Comparison of ENCODE assay signal across 11 cellular contexts in genomic region chr6:129889580-129889979, GRCh38. TPM values are rescaled to one million over a fixed set of nuclear protein-coding genes. Genes with fewer than 3 reads are reported as not detected.
A peak's percentile ranks its signal among the peaks of the same experiment; 100 is the strongest.
DNase-seq lines count a peak whose midpoint lies in the region; ATAC-seq and TF ChIP-seq lines count a peak whose summit lies in the region.
"Had no signal": no experiment of that assay in that cellular context is flagged by ENCODE, and none has a peak within 500 bp of the region (broad histone marks: within the 10 kb centered on the region; RNA-seq: fewer than 3 reads in every experiment).

No MANE protein-coding gene starts in this region.

- BruUV-seq in Calu3 (replicated peaks; lab: Mats Ljungman, UMichigan) = no TSS peak

- H3K18ac ChIP-seq in mesenchymal stem cell (ENCODE audit: low read depth in 1 of 2, low read length in 2 of 2) = no peak overlapping the region

- no peaks in the 10 kb centered on the region for H3K79me1 ChIP-seq in mesenchymal stem cell (replicated peaks; ENCODE audit: low read length, poor library complexity, severe bottlenecking)

- no peaks in the 10 kb centered on the region for H3K4me1 ChIP-seq in mesenchymal stem cell (ENCODE audit: control insufficient read depth, insufficient read depth, low read depth, low read length)
- H3K4me1 ChIP-seq: pancreas had no signal

- no peak overlapping the region for H2AFZ ChIP-seq in mesenchymal stem cell (ENCODE audit: low read depth, low read length)

- no peak overlapping the region for H3K27ac ChIP-seq in mesenchymal stem cell (ENCODE audit: low read length, poor library complexity, severe bottlenecking)
- H3K27ac ChIP-seq: pancreas had no signal

- H3K4me3 Mint-ChIP-seq in Calu3 (ENCODE audit: low read depth, unreplicated experiment) = no peak overlapping the region
- H3K4me3 Mint-ChIP-seq: activated CD4-positive, alpha-beta memory T cell treated with anti-CD3 and anti-CD28 coated beads for 36 hours had no signal

- H3K36me3 Mint-ChIP-seq in Calu3 (ENCODE audit: insufficient read depth, unreplicated experiment) = no peaks in the 10 kb centered on the region
- H3K36me3 Mint-ChIP-seq: activated CD4-positive, alpha-beta memory T cell treated with anti-CD3 and anti-CD28 coated beads for 36 hours had no signal

- no peak overlapping the region for H2AK5ac ChIP-seq in mesenchymal stem cell (ENCODE audit: low read length, severe bottlenecking)

- H3K4ac ChIP-seq in mesenchymal stem cell (ENCODE audit: low read depth in 1 of 2, low read length in 2 of 2) = no peak overlapping the region

- in situ Hi-C loops in astrocyte of the cerebellum (cut with HindIII; ENCODE audit: low sequenced_read_pairs) = no loop called here

- intact Hi-C loops in Calu3 (cut with micrococcal nuclease; ENCODE audit: unreplicated experiment) = no loop called here

- H2BK15ac ChIP-seq in mesenchymal stem cell (ENCODE audit: low read depth, poor library complexity, severe bottlenecking) = no peak overlapping the region

- no peaks in the 10 kb centered on the region for H3K36me3 ChIP-seq in mesenchymal stem cell (ENCODE audit: control insufficient read depth in 1 of 2, insufficient read depth in 2 of 2, low read depth in 1 of 2, low read length in 2 of 2)
- H3K36me3 ChIP-seq: pancreas had no signal

- peaks cover 10% of the 10 kb centered on the region for H3K4me1 Mint-ChIP-seq in Calu3 (ENCODE audit: low read depth, unreplicated experiment)

- no peak for ATAC-seq in HG03108 (IDR thresholded peaks at IDR 0.05; ENCODE audit: unreplicated experiment)
- ATAC-seq in GM19397 (IDR thresholded peaks at IDR 0.05; ENCODE audit: unreplicated experiment) = no peak
- ATAC-seq: Panc1, pancreas had no signal

- DNase-seq in Calu3 (peak; percentile 9), HT1080 (ENCODE audit: low read depth) (peak; percentile 86), astrocyte of the cerebellum (ENCODE audit: low read depth) (peak; percentile 78), mesenchymal stem cell (peak; percentile 43), epidermal melanocyte (ENCODE audit: insufficient read length, low spot score) (no peak)
- DNase-seq: NCI-H1105 treated with DMSO at 0.1 percent for 48 hours, pancreas had no signal

- H3K9me3 ChIP-seq in mesenchymal stem cell (ENCODE audit: control insufficient read depth, low read length) = no peaks in the 10 kb centered on the region
- H3K9me3 ChIP-seq: pancreas had no signal

- WGBS in mesenchymal stem cell = 100% methylated on average over 1 of the region's 1 CpG

- no peak overlapping the region for H2BK5ac ChIP-seq in mesenchymal stem cell (ENCODE audit: low read depth, low read length, poor library complexity, severe bottlenecking)

- no peak overlapping the region for H2BK12ac ChIP-seq in mesenchymal stem cell (ENCODE audit: low read length in 2 of 2)

- no peak overlapping the region for H3K23ac ChIP-seq in mesenchymal stem cell (ENCODE audit: low read length in 2 of 2)

- H3K4me2 ChIP-seq in mesenchymal stem cell (ENCODE audit: low read length, poor library complexity, severe bottlenecking) = no peak overlapping the region

- H3K27me3 ChIP-seq in mesenchymal stem cell (ENCODE audit: control insufficient read depth in 1 of 2, insufficient read depth in 1 of 2, low read length in 2 of 2) = no peaks in the 10 kb centered on the region
- H3K27me3 ChIP-seq: pancreas had no signal

- no peak for TF ChIP-seq CTCF in Calu3 (IDR thresholded peaks at IDR 0.05; ENCODE audit: unreplicated experiment)
- no peak for TF ChIP-seq CTCF in astrocyte of the cerebellum (IDR thresholded peaks at IDR 0.05; ENCODE audit: low read depth, low read length, missing control alignments)

- H3K14ac ChIP-seq in mesenchymal stem cell (ENCODE audit: low read length in 2 of 2) = no peak overlapping the region

- no peak overlapping the region for H3K27ac Mint-ChIP-seq in Calu3 (ENCODE audit: unreplicated experiment)
- H3K27ac Mint-ChIP-seq: activated CD4-positive, alpha-beta memory T cell treated with anti-CD3 and anti-CD28 coated beads for 36 hours had no signal

- H3K4me3 ChIP-seq in astrocyte of the cerebellum (ENCODE audit: low read depth, low read length) (no peak overlapping the region), mesenchymal stem cell (ENCODE audit: insufficient read depth in 1 of 2, low read depth in 1 of 2, low read length in 2 of 2) (no peak overlapping the region)
- H3K4me3 ChIP-seq: pancreas had no signal

- H2BK120ac ChIP-seq in mesenchymal stem cell (ENCODE audit: low read depth, low read length) = no peak overlapping the region

- H4K91ac ChIP-seq in mesenchymal stem cell (ENCODE audit: low read length) = no peak overlapping the region

- CTCF ChIA-PET in Calu3 (lab: Charles Lee) = interaction anchor here (0.8 kb wide), 1 partner anchor 390 kb away, joined by 3 read pairs; no protein-coding TSS in a partner anchor

- no peak overlapping the region for H4K8ac ChIP-seq in mesenchymal stem cell (ENCODE audit: low read length)

- no peaks in the 10 kb centered on the region for H3K27me3 Mint-ChIP-seq in Calu3 (ENCODE audit: unreplicated experiment)
- H3K27me3 Mint-ChIP-seq: activated CD4-positive, alpha-beta memory T cell treated with anti-CD3 and anti-CD28 coated beads for 36 hours had no signal

- H3K9me3 Mint-ChIP-seq in Calu3 (ENCODE audit: low read depth, unreplicated experiment) = no peaks in the 10 kb centered on the region
- H3K9me3 Mint-ChIP-seq: activated CD4-positive, alpha-beta memory T cell treated with anti-CD3 and anti-CD28 coated beads for 36 hours had no signal

- H3K9ac ChIP-seq in mesenchymal stem cell (ENCODE audit: low read length) = no peak overlapping the region

RNA-seq across cellular contexts. Expression of gene TMEM244, which starts 28.5 kb away (rescaled TPM):
- not detected in 2 replicates for total RNA-seq in Calu3 (2022)
- not detected in 2 replicates for total RNA-seq in HT1080 (2014; rRNA removed; shearing (Covaris generic))
- polyA plus RNA-seq in HT1080 (2015; cell fraction: cytosol; rRNA removed) = not detected in 2 replicates
- polyA plus RNA-seq in HT1080 (2015; cell fraction: nucleus; rRNA removed) = not detected in 2 replicates
- not detected for polyA plus RNA-seq in mesenchymal stem cell (2013, experiment 1 of 2)
- not detected for polyA plus RNA-seq in mesenchymal stem cell (2013, experiment 2 of 2)
- total RNA-seq: activated CD4-positive, alpha-beta memory T cell treated with anti-CD3 and anti-CD28 coated beads for 36 hours; pancreas had no signal
- polyA plus RNA-seq: pancreas had no signal
